25 cellular contexts compared by ENCODE assay signal in genomic region chr15:41932101-41932500, GRCh38. TPM values are rescaled to one million over a fixed set of nuclear protein-coding genes. Genes with fewer than 3 reads are reported as not detected.
A peak's percentile ranks its signal among the peaks of the same experiment; 100 is the strongest.
DNase-seq lines count a peak whose midpoint lies in the region; ATAC-seq and TF ChIP-seq lines count a peak whose summit lies in the region.
"Had no signal": no experiment of that assay in that cellular context is flagged by ENCODE, and none has a peak within 500 bp of the region (broad histone marks: within the 10 kb centered on the region; RNA-seq: fewer than 3 reads in every experiment).

No MANE protein-coding gene starts in this region.

- H3K23ac ChIP-seq in mesenchymal stem cell (ENCODE audit: low read length in 2 of 2), result no peak overlapping the region

- BruUV-seq in PC-9 (replicated peaks; lab: Mats Ljungman, UMichigan), result no TSS peak

- no peak for TF ChIP-seq CTCF in heart left ventricle (IDR thresholded peaks at IDR 0.05)
- no peak for TF ChIP-seq CTCF in ascending aorta (IDR thresholded peaks at IDR 0.05)
- no peak for TF ChIP-seq CTCF in vagina (IDR thresholded peaks at IDR 0.05)
- TF ChIP-seq CTCF in PC-9 (conservative IDR thresholded peaks at IDR 0.05), result no peak

- H2AFZ ChIP-seq in mesenchymal stem cell (ENCODE audit: low read depth, low read length) (no peak overlapping the region), PC-9 (no peak overlapping the region)
- H2AFZ ChIP-seq: parathyroid adenoma had no signal

- H3K9me3 ChIP-seq in heart left ventricle, result no peaks in the 10 kb centered on the region
- no peaks in the 10 kb centered on the region for H3K9me3 ChIP-seq in ascending aorta
- H3K9me3 ChIP-seq in mesenchymal stem cell (ENCODE audit: control insufficient read depth, low read length), result no peaks in the 10 kb centered on the region
- no peaks in the 10 kb centered on the region for H3K9me3 ChIP-seq in vagina
- H3K9me3 ChIP-seq in PC-9 (ENCODE audit: insufficient read depth, low read depth), result no peaks in the 10 kb centered on the region
- H3K9me3 ChIP-seq: left lung, mucosa of descending colon, right lobe of liver, transverse colon had no signal

- H3K4me2 ChIP-seq in mesenchymal stem cell (ENCODE audit: low read length, poor library complexity, severe bottlenecking), result no peak overlapping the region
- no peak overlapping the region for H3K4me2 ChIP-seq in PC-9
- H3K4me2 ChIP-seq: KMS-11 had no signal

- no peak overlapping the region for H2BK5ac ChIP-seq in mesenchymal stem cell (ENCODE audit: low read depth, low read length, poor library complexity, severe bottlenecking)

- H3K27ac ChIP-seq in heart left ventricle (peak overlapping the region in 8 of 12 donors; percentile 43 to 93 (median 70)), ascending aorta (peak overlapping the region; percentile 59 to 72), mesenchymal stem cell (ENCODE audit: low read length, poor library complexity, severe bottlenecking) (no peak overlapping the region), vagina (peak overlapping the region; percentile 65), PC-9 (no peak overlapping the region)
- H3K27ac ChIP-seq: KMS-11, parathyroid adenoma, right lobe of liver had no signal

- intact Hi-C loops in heart left ventricle (cut with DNase I), result loop anchor here in 4 of 10 donors (5.0 kb wide), 2 partner anchors 35 to 40 kb away; partner anchors contain the start of gene EHD4 (in 1 of the 4)
- intact Hi-C loops in Right ventricle myocardium superior (cut with DNase I), result no loop called here
- intact Hi-C loops in ascending aorta (cut with DNase I), result no loop called here
- intact Hi-C loops in vagina (cut with DNase I), result no loop called here
- intact Hi-C loops in PC-9 (cut with micrococcal nuclease; ENCODE audit: unreplicated experiment), result no loop called here

- CTCF ChIA-PET in PC-9 (lab: Charles Lee), result interaction anchor here (0.6 kb wide), 2 partner anchors 26 to 1746 kb away, joined by 4 to 5 read pairs; no protein-coding TSS in a partner anchor

- no peak overlapping the region for H4K8ac ChIP-seq in mesenchymal stem cell (ENCODE audit: low read length)

- POLR2A ChIA-PET in PC-9 (lab: Charles Lee; ENCODE audit: unreplicated experiment), result no interaction called here

- no peak overlapping the region for H3K4ac ChIP-seq in mesenchymal stem cell (ENCODE audit: low read depth in 1 of 2, low read length in 2 of 2)

- H4K20me1 ChIP-seq in PC-9 (ENCODE audit: insufficient read depth), result peaks cover 11% of the 10 kb centered on the region

- H3F3A ChIP-seq in PC-9 (ENCODE audit: insufficient read depth, low read depth), result peaks cover 34% of the 10 kb centered on the region

- H3K79me2 ChIP-seq in PC-9 (ENCODE audit: low read depth), result no peaks in the 10 kb centered on the region
- H3K79me2 ChIP-seq: parathyroid adenoma had no signal

- DNase-seq in heart left ventricle, result no peak
- no peak for DNase-seq in Right ventricle myocardium superior
- DNase-seq in ascending aorta (ENCODE audit: low spot score in 2 of 2), result no peak
- no peak for DNase-seq in mesenchymal stem cell
- DNase-seq in vagina (ENCODE audit: extremely low spot score in 2 of 2), result no peak
- no peak for DNase-seq in DMS153 (lab: John Stamatoyannopoulos, UW)
- DNase-seq in NAMALWA (ENCODE audit: low spot score), result no peak
- no peak for DNase-seq in PC-9
- DNase-seq: activated CD4-positive, alpha-beta T cell treated with anti-CD3 and anti-CD28 coated beads, Interleukin-2, amount 50 U/mL, for 48 hours; activated CD8-positive, alpha-beta memory T cell treated with anti-CD3 and anti-CD28 coated beads, Interleukin-2, amount 50 U/mL, for 48 hours; Calu3; hippocampal formation; left lung; mucosa of descending colon; NCI-H146; NCI-H526; right lobe of liver; RPMI8226; stimulated activated naive CD8-positive, alpha-beta T cell treated with anti-CD3 and anti-CD28 coated beads, Interleukin-15, Interleukin-2, amounts not matched to agents 100 U/mL and 50 U/mL, for 24 hours; T1000; transverse colon had no signal

- ATAC-seq in heart left ventricle (no peak), Right ventricle myocardium superior (ENCODE audit: poor library complexity) (no peak)
- ATAC-seq: activated naive CD4-positive, alpha-beta T cell treated with anti-CD3 and anti-CD28 coated beads, Interleukin-2, amount 50 U/mL, for 72 hours; left lung; mucosa of descending colon; right lobe of liver; stimulated activated naive CD8-positive, alpha-beta T cell treated with anti-CD3 and anti-CD28 coated beads, Interleukin-15, Interleukin-2, amounts not matched to agents 100 U/mL and 50 U/mL, for 24 hours had no signal

- H3K9me2 ChIP-seq in PC-9 (ENCODE audit: insufficient read depth), result no peaks in the 10 kb centered on the region

- H3K79me1 ChIP-seq in mesenchymal stem cell (replicated peaks; ENCODE audit: low read length, poor library complexity, severe bottlenecking), result peaks cover 14% of the 10 kb centered on the region

- H3K9ac ChIP-seq in mesenchymal stem cell (ENCODE audit: low read length), result no peak overlapping the region
- H3K9ac ChIP-seq: KMS-11, parathyroid adenoma had no signal

- no peak overlapping the region for H3K14ac ChIP-seq in mesenchymal stem cell (ENCODE audit: low read length in 2 of 2)

- TF ChIP-seq POLR2A in heart left ventricle (IDR thresholded peaks at IDR 0.05) (no peak), vagina (IDR thresholded peaks at IDR 0.05) (no peak)

- peak overlapping the region in 1 of 2 experiments; percentile 38 for H2BK12ac ChIP-seq in mesenchymal stem cell (ENCODE audit: low read length in 2 of 2)

- H3K27me3 ChIP-seq in heart left ventricle (no peaks in the 10 kb centered on the region), ascending aorta (no peaks in the 10 kb centered on the region), mesenchymal stem cell (ENCODE audit: control insufficient read depth in 1 of 2, insufficient read depth in 1 of 2, low read length in 2 of 2) (no peaks in the 10 kb centered on the region), vagina (no peaks in the 10 kb centered on the region), PC-9 (ENCODE audit: insufficient read depth, low read depth) (no peaks in the 10 kb centered on the region)
- H3K27me3 ChIP-seq: left lung, right lobe of liver, transverse colon had no signal

- no peak overlapping the region for H2BK120ac ChIP-seq in mesenchymal stem cell (ENCODE audit: low read depth, low read length)

- no peak overlapping the region for H3K4me3 ChIP-seq in heart left ventricle
- H3K4me3 ChIP-seq in ascending aorta, result no peak overlapping the region
- H3K4me3 ChIP-seq in mesenchymal stem cell (ENCODE audit: insufficient read depth in 1 of 2, low read depth in 1 of 2, low read length in 2 of 2), result no peak overlapping the region
- H3K4me3 ChIP-seq in vagina, result no peak overlapping the region
- H3K4me3 ChIP-seq in PC-9, result no peak overlapping the region
- H3K4me3 ChIP-seq: left lung, mucosa of descending colon, right lobe of liver, transverse colon had no signal

- peak overlapping the region; percentile 68 for H2AK5ac ChIP-seq in mesenchymal stem cell (ENCODE audit: low read length, severe bottlenecking)

- H4K91ac ChIP-seq in mesenchymal stem cell (ENCODE audit: low read length), result no peak overlapping the region

- no peak overlapping the region for H3K18ac ChIP-seq in mesenchymal stem cell (ENCODE audit: low read depth in 1 of 2, low read length in 2 of 2)

- H3K4me1 ChIP-seq in heart left ventricle (peaks cover 42 to 100% (median 90%) of the 10 kb centered on the region in 12 donors), ascending aorta (peaks cover 35 to 68% of the 10 kb centered on the region in 2 donors), mesenchymal stem cell (ENCODE audit: control insufficient read depth, insufficient read depth, low read depth, low read length) (peaks cover 43% of the 10 kb centered on the region), vagina (peaks cover 77% of the 10 kb centered on the region), PC-9 (replicated peaks; ENCODE audit: insufficient read depth) (peaks cover 71% of the 10 kb centered on the region)
- H3K4me1 ChIP-seq: parathyroid adenoma had no signal

- no peak overlapping the region for H2BK15ac ChIP-seq in mesenchymal stem cell (ENCODE audit: low read depth, poor library complexity, severe bottlenecking)

- H3K36me3 ChIP-seq in heart left ventricle (peaks cover 0 to 17% (median 0%) of the 10 kb centered on the region in 9 donors), ascending aorta (peaks cover 0 to 5% of the 10 kb centered on the region in 2 donors), mesenchymal stem cell (ENCODE audit: control insufficient read depth in 1 of 2, insufficient read depth in 2 of 2, low read depth in 1 of 2, low read length in 2 of 2) (peaks cover 0 to 18% of the 10 kb centered on the region in 2 experiments), vagina (no peaks in the 10 kb centered on the region), PC-9 (ENCODE audit: low read depth) (no peaks in the 10 kb centered on the region)
- H3K36me3 ChIP-seq: right lobe of liver, transverse colon had no signal

- WGBS in heart left ventricle, 4 donors, result 91 to 97% (median 94%) methylated on average over 9 of the region's 9 CpGs
- 98% methylated on average over 6 of the region's 9 CpGs for WGBS in mesenchymal stem cell

RNA-seq across cellular contexts. Expression of gene SPTBN5, which starts 38.2 kb away (rescaled TPM):
- 1 to 10 TPM in 8 of 9 donors, under 1 TPM in 1; 0.31 to 5.6 (median 1.7) TPM for total RNA-seq in heart left ventricle
- 1 to 10 TPM; 1.3 to 3.2 TPM for polyA plus RNA-seq in heart left ventricle
- 3.4 TPM for total RNA-seq in Right ventricle myocardium superior
- 1.5 TPM for total RNA-seq in ascending aorta
- polyA plus RNA-seq in mesenchymal stem cell (2013, experiment 1 of 2), result 0.32 TPM
- 0.29 TPM for polyA plus RNA-seq in mesenchymal stem cell (2013, experiment 2 of 2)
- 0.49 TPM for total RNA-seq in vagina
- total RNA-seq in PC-9 (2021), result 2.6 and 4.2 TPM in 2 replicates
- total RNA-seq: H4 had no signal

RNA-seq across cellular contexts. Expression of gene EHD4, which starts 40.3 kb away (rescaled TPM):
- 10 to 100 TPM; 28.2 to 70.8 (median 43.9) TPM for total RNA-seq in heart left ventricle
- 10 to 100 TPM; 25.6 to 46.5 TPM for polyA plus RNA-seq in heart left ventricle
- 47.2 TPM for total RNA-seq in Right ventricle myocardium superior
- 70.4 TPM for total RNA-seq in ascending aorta
- 16.3 TPM for polyA plus RNA-seq in mesenchymal stem cell (2013, experiment 1 of 2)
- 16.0 TPM for polyA plus RNA-seq in mesenchymal stem cell (2013, experiment 2 of 2)
- total RNA-seq in vagina, result 24.6 TPM
- 15.4 and 18.1 TPM in 2 replicates for total RNA-seq in PC-9 (2021)

Comparison
In these comparisons a context has a peak if more than half of its experiments do, and no peak if none do; other contexts are left out.
1. H3K27ac ChIP-seq: peak in heart left ventricle (8 of 12), ascending aorta (2 of 2) and vagina (single experiment); none in mesenchymal stem cell (single experiment) and PC-9 (single experiment).